In the genomic region with DNA sequence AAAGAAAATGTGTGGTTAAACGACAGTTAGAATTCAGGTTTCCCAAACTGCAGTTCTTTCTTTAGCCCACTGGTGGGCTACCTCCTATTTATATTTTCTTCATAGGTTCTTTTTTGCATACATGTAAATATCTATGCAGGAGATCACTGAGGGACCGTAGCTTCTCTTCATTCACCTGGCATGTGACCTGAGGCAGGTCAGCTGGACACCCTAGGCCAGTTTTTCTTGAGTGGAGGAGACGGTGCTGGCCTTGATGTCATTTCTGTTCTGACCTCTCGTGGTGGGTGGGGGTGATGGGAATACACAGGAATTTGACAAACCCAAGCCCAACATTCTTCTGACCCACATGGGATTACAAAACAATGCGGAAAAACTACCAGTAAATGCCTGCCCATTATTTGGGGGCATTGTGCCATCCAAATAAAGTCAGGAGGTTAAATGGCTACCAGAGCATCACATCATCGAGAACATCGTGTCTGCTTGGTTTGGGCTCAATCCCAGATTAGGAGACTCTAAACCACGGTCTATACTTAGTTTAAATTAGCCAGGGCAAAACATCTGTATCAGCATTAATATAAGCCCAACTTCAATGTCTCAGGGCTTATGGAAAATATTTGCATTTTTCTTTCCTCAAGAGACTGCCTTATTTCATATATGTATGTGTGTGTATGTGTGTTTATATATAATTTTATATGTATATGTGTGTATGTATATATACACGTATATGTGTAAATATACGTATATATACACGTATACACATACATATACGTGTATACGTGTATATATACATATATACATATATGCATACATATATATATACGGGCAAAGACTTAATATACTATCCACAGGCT, we compare ENCODE assay signal across 11 cellular contexts. TPM values are rescaled to one million over a fixed set of nuclear protein-coding genes. Genes with fewer than 3 reads are reported as not detected.
DNase-seq lines count a peak whose midpoint lies in the region; ATAC-seq and TF ChIP-seq lines count a peak whose summit lies in the region.
"Had no signal": no experiment of that assay in that cellular context is flagged by ENCODE, and none has a peak within 500 bp of the region (broad histone marks: within the 10 kb centered on the region; RNA-seq: fewer than 3 reads in every experiment).

No MANE protein-coding gene starts in this region.

- no peak overlapping the region for H3K4me3 ChIP-seq in right atrium auricular region
- H3K4me3 ChIP-seq in right cardiac atrium (ENCODE audit: low read length), result no peak overlapping the region
- no peak overlapping the region for H3K4me3 ChIP-seq in astrocyte of the spinal cord (ENCODE audit: low read depth, low read length)
- no peak overlapping the region for H3K4me3 ChIP-seq in right lobe of liver
- H3K4me3 ChIP-seq in vagina, result no peak overlapping the region

- in situ Hi-C loops in astrocyte of the spinal cord (cut with HindIII; ENCODE audit: low sequenced_read_pairs), result loop anchor here (25.0 kb wide), 1 partner anchor 345 kb away; no protein-coding TSS in a partner anchor

- ATAC-seq in right cardiac atrium (no peak), right lobe of liver (peak; percentile 4 to 65 (median 48))

- H3K27ac ChIP-seq in right atrium auricular region, result peak overlapping the region; percentile 32 to 40
- no peak overlapping the region for H3K27ac ChIP-seq in right cardiac atrium (ENCODE audit: low read length)
- H3K27ac ChIP-seq in right lobe of liver, result peak overlapping the region; percentile 69 to 85 (median 79)
- H3K27ac ChIP-seq in vagina, result peak overlapping the region; percentile 9

- H3K36me3 ChIP-seq in right atrium auricular region (no peaks in the 10 kb centered on the region), right lobe of liver (no peaks in the 10 kb centered on the region), vagina (no peaks in the 10 kb centered on the region)

- H3K4me1 ChIP-seq in right atrium auricular region (peaks cover 0 to 53% of the 10 kb centered on the region in 2 donors), right cardiac atrium (ENCODE audit: control insufficient read depth, insufficient read depth, low read length) (no peaks in the 10 kb centered on the region), right lobe of liver (peaks cover 0 to 74% (median 27%) of the 10 kb centered on the region in 4 donors), vagina (peaks cover 55% of the 10 kb centered on the region)

- no peaks in the 10 kb centered on the region for H3K9me3 ChIP-seq in right atrium auricular region
- no peaks in the 10 kb centered on the region for H3K9me3 ChIP-seq in right cardiac atrium (ENCODE audit: control insufficient read depth, low read length)
- no peaks in the 10 kb centered on the region for H3K9me3 ChIP-seq in right lobe of liver
- no peaks in the 10 kb centered on the region for H3K9me3 ChIP-seq in vagina

- DNase-seq in right atrium auricular region (ENCODE audit: low spot score) (no peak), right cardiac atrium (no peak), astrocyte of the spinal cord (ENCODE audit: low read depth, low spot score) (peak; percentile 42), right lobe of liver (peak; percentile 58 to 65 (median 65)), vagina (ENCODE audit: extremely low spot score in 2 of 2) (no peak), posterior vena cava (ENCODE audit: low spot score) (no peak), HK-2 (ENCODE audit: unreplicated experiment) (no peak), NOMO-1 treated with DMSO at 0.1 percent for 48 hours (lab: John Stamatoyannopoulos, UW; ENCODE audit: unreplicated experiment) (no peak)
- DNase-seq: DMS79 treated with DMSO at 0.1 percent for 48 hours, MV-4-11, naive B cell had no signal

- no peaks in the 10 kb centered on the region for H3K27me3 ChIP-seq in right atrium auricular region
- H3K27me3 ChIP-seq in right cardiac atrium (ENCODE audit: control insufficient read depth, insufficient read depth), result no peaks in the 10 kb centered on the region
- no peaks in the 10 kb centered on the region for H3K27me3 ChIP-seq in right lobe of liver
- H3K27me3 ChIP-seq in vagina, result no peaks in the 10 kb centered on the region

- intact Hi-C loops in right cardiac atrium (cut with DNase I) (loop anchor here in 3 of 4 donors (5.0 to 10.0 kb wide), 4 partner anchors 100 to 377 kb away; no protein-coding TSS in a partner anchor), right lobe of liver (cut with DNase I) (loop anchor here (10.0 kb wide), 4 partner anchors 97 to 457 kb away; no protein-coding TSS in a partner anchor), vagina (cut with DNase I) (loop anchor here (10.0 kb wide), 1 partner anchor 1447 kb away; the partner anchor contains the start of gene NID1), posterior vena cava (cut with DNase I) (loop anchor here in 1 of 2 donors (10.0 kb wide), 1 partner anchor 367 kb away; no protein-coding TSS in a partner anchor)

- WGBS in right cardiac atrium, result 74% methylated on average over 14 of the region's 14 CpGs
- WGBS in right lobe of liver (ENCODE audit: insufficient coverage, low coverage, low lambda C conversion rate, missing lambda C conversion rate), result 32% methylated on average over 14 of the region's 14 CpGs

- no peak for TF ChIP-seq CTCF in right atrium auricular region (IDR thresholded peaks at IDR 0.05)
- TF ChIP-seq CTCF in astrocyte of the spinal cord (IDR thresholded peaks at IDR 0.05; ENCODE audit: low read depth, low read length), result peak; percentile 39
- TF ChIP-seq CTCF in right lobe of liver (IDR thresholded peaks at IDR 0.05), result peak in 1 of 4 donors; percentile 34
- no peak for TF ChIP-seq CTCF in vagina (IDR thresholded peaks at IDR 0.05)

- TF ChIP-seq POLR2A in right lobe of liver (IDR thresholded peaks at IDR 0.05) (peak; percentile 26), vagina (IDR thresholded peaks at IDR 0.05) (no peak)

RNA-seq across cellular contexts. Expression of gene IRF2BP2, which starts 7.4 kb away (rescaled TPM):
- 10 to 100 TPM; 74.5 to 76.3 TPM for total RNA-seq in right atrium auricular region
- 100 to 1,000 TPM in 3 of 4 donors, 10 to 100 TPM in 1; 92.3 to 123 (median 108) TPM for total RNA-seq in right cardiac atrium
- polyA plus RNA-seq in right cardiac atrium, result 69.3 TPM
- total RNA-seq in right lobe of liver, result 10 to 100 TPM; 35.3 to 93.2 (median 56.8) TPM
- 72.9 TPM for total RNA-seq in vagina
- 10 to 100 TPM; 72.1 to 86.2 TPM for total RNA-seq in posterior vena cava

Comparison
In these comparisons a context has a peak if more than half of its experiments do, and no peak if none do; other contexts are left out.
1. DNase-seq: peak in astrocyte of the spinal cord (single experiment) and right lobe of liver (3 of 3); none in right atrium auricular region (single experiment), right cardiac atrium (0 of 3), vagina (0 of 2), posterior vena cava (single experiment), HK-2 (single experiment) and NOMO-1 treated with DMSO at 0.1 percent for 48 hours (single experiment).
2. ATAC-seq: peak in right lobe of liver (4 of 4); none in right cardiac atrium (0 of 2).